ENCODE assay signal across 1 cellular context in the genomic region with DNA sequence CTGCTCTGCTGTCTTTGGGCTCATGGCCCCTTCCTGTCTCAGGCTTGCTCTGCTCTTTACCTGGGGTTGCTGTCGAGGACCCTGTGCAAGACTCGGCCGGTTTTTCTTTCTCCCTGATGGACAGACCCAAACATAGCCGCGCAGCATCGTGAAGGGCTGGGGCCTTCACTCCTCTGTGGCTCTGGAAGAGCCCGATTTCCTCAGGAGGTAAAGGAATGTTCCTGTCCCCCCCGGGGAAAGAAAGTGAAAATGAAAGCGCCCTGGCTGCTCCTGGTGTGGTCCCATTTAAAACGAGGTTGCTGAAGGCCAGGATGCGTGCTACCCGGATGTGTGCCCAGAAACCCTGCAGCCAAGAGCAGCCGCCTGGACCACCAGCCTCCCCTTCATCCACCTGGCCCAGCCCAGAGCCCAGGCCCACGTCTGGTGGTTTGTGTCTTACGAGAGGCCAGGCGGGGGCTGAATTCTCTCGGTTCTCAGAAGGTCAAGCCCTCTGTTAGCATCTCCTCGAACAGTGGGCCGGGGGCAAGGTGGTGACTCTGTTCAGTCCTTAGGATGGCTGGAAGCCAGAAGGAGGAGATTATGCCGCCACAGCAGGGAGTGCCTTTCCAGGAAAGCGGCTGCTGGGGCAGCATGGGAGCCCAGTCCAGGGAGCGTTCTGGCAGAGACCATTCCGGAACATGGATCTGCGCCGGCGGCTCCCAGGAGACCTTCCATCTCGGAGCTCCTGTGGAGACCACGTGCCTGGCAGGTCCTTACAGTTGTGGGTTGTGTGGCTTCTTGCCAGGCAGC.
TF ChIP-seq lines count a peak whose summit lies in the region.

No MANE protein-coding gene starts in this region.

TF ChIP-seq in neural cell, 6 proteins besides CTCF, POLR2A, EP300 and RAD21:
- TF ChIP-seq, protein P1, sequence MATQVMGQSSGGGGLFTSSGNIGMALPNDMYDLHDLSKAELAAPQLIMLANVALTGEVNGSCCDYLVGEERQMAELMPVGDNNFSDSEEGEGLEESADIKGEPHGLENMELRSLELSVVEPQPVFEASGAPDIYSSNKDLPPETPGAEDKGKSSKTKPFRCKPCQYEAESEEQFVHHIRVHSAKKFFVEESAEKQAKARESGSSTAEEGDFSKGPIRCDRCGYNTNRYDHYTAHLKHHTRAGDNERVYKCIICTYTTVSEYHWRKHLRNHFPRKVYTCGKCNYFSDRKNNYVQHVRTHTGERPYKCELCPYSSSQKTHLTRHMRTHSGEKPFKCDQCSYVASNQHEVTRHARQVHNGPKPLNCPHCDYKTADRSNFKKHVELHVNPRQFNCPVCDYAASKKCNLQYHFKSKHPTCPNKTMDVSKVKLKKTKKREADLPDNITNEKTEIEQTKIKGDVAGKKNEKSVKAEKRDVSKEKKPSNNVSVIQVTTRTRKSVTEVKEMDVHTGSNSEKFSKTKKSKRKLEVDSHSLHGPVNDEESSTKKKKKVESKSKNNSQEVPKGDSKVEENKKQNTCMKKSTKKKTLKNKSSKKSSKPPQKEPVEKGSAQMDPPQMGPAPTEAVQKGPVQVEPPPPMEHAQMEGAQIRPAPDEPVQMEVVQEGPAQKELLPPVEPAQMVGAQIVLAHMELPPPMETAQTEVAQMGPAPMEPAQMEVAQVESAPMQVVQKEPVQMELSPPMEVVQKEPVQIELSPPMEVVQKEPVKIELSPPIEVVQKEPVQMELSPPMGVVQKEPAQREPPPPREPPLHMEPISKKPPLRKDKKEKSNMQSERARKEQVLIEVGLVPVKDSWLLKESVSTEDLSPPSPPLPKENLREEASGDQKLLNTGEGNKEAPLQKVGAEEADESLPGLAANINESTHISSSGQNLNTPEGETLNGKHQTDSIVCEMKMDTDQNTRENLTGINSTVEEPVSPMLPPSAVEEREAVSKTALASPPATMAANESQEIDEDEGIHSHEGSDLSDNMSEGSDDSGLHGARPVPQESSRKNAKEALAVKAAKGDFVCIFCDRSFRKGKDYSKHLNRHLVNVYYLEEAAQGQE (IDR thresholded peaks at IDR 0.05; ENCODE audit: borderline replicate concordance) = no peak
- no peak for TF ChIP-seq SMC3 (conservative IDR thresholded peaks at IDR 0.05; ENCODE audit: poor library complexity)
- no peak for TF ChIP-seq TAF1 (IDR thresholded peaks at IDR 0.05; ENCODE audit: low read depth)
- TF ChIP-seq MXI1 (conservative IDR thresholded peaks at IDR 0.05; ENCODE audit: poor library complexity, severe bottlenecking) = no peak
- TF ChIP-seq POLR2AphosphoS5 (IDR thresholded peaks at IDR 0.05) = no peak
- no peak for TF ChIP-seq EZH2 (IDR thresholded peaks at IDR 0.05; ENCODE audit: borderline replicate concordance, insufficient read depth, low read length, poor library complexity, severe bottlenecking)
